Comparison of ENCODE assay signal across 1 cellular context in genomic region chr3:51845129-51845528, GRCh38.
TF ChIP-seq lines count a peak whose summit lies in the region.

No MANE protein-coding gene starts in this region.

TF ChIP-seq in GM23338, 12 proteins besides CTCF, POLR2A, EP300 and RAD21 (continued from another document):
- TF ChIP-seq, protein P1, sequence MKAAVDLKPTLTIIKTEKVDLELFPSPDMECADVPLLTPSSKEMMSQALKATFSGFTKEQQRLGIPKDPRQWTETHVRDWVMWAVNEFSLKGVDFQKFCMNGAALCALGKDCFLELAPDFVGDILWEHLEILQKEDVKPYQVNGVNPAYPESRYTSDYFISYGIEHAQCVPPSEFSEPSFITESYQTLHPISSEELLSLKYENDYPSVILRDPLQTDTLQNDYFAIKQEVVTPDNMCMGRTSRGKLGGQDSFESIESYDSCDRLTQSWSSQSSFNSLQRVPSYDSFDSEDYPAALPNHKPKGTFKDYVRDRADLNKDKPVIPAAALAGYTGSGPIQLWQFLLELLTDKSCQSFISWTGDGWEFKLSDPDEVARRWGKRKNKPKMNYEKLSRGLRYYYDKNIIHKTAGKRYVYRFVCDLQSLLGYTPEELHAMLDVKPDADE (IDR thresholded peaks at IDR 0.05) = no peak
- TF ChIP-seq, protein P2, sequence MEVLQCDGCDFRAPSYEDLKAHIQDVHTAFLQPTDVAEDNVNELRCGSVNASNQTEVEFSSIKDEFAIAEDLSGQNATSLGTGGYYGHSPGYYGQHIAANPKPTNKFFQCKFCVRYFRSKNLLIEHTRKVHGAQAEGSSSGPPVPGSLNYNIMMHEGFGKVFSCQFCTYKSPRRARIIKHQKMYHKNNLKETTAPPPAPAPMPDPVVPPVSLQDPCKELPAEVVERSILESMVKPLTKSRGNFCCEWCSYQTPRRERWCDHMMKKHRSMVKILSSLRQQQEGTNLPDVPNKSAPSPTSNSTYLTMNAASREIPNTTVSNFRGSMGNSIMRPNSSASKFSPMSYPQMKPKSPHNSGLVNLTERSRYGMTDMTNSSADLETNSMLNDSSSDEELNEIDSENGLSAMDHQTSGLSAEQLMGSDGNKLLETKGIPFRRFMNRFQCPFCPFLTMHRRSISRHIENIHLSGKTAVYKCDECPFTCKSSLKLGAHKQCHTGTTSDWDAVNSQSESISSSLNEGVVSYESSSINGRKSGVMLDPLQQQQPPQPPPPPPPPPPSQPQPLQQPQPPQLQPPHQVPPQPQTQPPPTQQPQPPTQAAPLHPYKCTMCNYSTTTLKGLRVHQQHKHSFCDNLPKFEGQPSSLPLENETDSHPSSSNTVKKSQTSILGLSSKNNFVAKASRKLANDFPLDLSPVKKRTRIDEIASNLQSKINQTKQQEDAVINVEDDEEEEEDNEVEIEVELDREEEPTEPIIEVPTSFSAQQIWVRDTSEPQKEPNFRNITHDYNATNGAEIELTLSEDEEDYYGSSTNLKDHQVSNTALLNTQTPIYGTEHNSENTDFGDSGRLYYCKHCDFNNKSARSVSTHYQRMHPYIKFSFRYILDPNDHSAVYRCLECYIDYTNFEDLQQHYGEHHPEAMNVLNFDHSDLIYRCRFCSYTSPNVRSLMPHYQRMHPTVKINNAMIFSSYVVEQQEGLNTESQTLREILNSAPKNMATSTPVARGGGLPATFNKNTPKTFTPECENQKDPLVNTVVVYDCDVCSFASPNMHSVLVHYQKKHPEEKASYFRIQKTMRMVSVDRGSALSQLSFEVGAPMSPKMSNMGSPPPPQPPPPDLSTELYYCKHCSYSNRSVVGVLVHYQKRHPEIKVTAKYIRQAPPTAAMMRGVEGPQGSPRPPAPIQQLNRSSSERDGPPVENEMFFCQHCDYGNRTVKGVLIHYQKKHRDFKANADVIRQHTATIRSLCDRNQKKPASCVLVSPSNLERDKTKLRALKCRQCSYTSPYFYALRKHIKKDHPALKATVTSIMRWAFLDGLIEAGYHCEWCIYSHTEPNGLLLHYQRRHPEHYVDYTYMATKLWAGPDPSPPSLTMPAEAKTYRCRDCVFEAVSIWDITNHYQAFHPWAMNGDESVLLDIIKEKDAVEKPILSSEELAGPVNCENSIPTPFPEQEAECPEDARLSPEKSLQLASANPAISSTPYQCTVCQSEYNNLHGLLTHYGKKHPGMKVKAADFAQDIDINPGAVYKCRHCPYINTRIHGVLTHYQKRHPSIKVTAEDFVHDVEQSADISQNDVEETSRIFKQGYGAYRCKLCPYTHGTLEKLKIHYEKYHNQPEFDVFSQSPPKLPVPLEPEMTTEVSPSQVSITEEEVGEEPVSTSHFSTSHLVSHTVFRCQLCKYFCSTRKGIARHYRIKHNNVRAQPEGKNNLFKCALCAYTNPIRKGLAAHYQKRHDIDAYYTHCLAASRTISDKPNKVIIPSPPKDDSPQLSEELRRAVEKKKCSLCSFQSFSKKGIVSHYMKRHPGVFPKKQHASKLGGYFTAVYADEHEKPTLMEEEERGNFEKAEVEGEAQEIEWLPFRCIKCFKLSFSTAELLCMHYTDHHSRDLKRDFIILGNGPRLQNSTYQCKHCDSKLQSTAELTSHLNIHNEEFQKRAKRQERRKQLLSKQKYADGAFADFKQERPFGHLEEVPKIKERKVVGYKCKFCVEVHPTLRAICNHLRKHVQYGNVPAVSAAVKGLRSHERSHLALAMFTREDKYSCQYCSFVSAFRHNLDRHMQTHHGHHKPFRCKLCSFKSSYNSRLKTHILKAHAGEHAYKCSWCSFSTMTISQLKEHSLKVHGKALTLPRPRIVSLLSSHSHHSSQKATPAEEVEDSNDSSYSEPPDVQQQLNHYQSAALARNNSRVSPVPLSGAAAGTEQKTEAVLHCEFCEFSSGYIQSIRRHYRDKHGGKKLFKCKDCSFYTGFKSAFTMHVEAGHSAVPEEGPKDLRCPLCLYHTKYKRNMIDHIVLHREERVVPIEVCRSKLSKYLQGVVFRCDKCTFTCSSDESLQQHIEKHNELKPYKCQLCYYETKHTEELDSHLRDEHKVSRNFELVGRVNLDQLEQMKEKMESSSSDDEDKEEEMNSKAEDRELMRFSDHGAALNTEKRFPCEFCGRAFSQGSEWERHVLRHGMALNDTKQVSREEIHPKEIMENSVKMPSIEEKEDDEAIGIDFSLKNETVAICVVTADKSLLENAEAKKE (CRISPR knock-in tag; IDR thresholded peaks at IDR 0.05) = no peak
